Comparison of ENCODE assay signal across 24 cellular contexts in genomic region chr10:102759497-102760210, GRCh38. TPM values are rescaled to one million over a fixed set of nuclear protein-coding genes. Genes with fewer than 3 reads are reported as not detected.
DNase-seq lines count a peak whose midpoint lies in the region; ATAC-seq and TF ChIP-seq lines count a peak whose summit lies in the region.
"Had no signal": no experiment of that assay in that cellular context is flagged by ENCODE, and none has a peak within 500 bp of the region (broad histone marks: within the 10 kb centered on the region; RNA-seq: fewer than 3 reads in every experiment).

No MANE protein-coding gene starts in this region.

- no peak overlapping the region for H3K4me3 ChIP-seq in subcutaneous abdominal adipose tissue (ENCODE audit: low read depth in 1 of 5, low read length in 5 of 5)
- H3K4me3 ChIP-seq: BLaER1, mucosa of descending colon had no signal

- no peak for ATAC-seq in natural killer cell
- ATAC-seq in natural killer cell treated with Interleukin-12 subunit alpha and Interleukin-12 subunit beta and Interleukin-15 and Interleukin-18, amount 100 ng/mL, for 72 hours = no peak
- ATAC-seq: activated CD8-positive, alpha-beta T cell treated with anti-CD3 and anti-CD28 coated beads, Interleukin-2, amount 10 ng/mL, durations not matched to agents 7 days and 5 days; mucosa of descending colon had no signal

- no peak overlapping the region for H3K9ac ChIP-seq in subcutaneous abdominal adipose tissue (ENCODE audit: low read length in 5 of 5)
- H3K9ac ChIP-seq: BLaER1 had no signal

- no peak for DNase-seq in natural killer cell
- DNase-seq in natural killer cell treated with Interleukin-12 subunit alpha and Interleukin-12 subunit beta and Interleukin-15 and Interleukin-18, amount 100 ng/mL, for 72 hours (ENCODE audit: low spot score) = no peak
- no peak for DNase-seq in nephron progenitor cell
- DNase-seq in NCI-H1930 (lab: John Stamatoyannopoulos, UW) = no peak
- DNase-seq in SKM-1 (lab: John Stamatoyannopoulos, UW; ENCODE audit: unreplicated experiment) = no peak
- no peak for DNase-seq in iPS-NIHi7 (ENCODE audit: extremely low spot score)
- no peak for DNase-seq in stimulated activated CD4-positive, alpha-beta T cell treated with anti-CD3 and anti-CD28 coated beads, Interleukin-4, amount 100 ng/mL, for 24 hours
- DNase-seq: activated CD4-positive, CD25-positive, alpha-beta regulatory T cell treated with anti-CD3 and anti-CD28 coated beads, Interleukin-2, amount 50 U/mL, for 72 hours; activated CD8-positive, alpha-beta T cell treated with anti-CD3 and anti-CD28 coated beads, Interleukin-2, amount 10 ng/mL, durations not matched to agents 7 days and 5 days; activated naive CD4-positive, alpha-beta T cell; activated T-cell treated with anti-CD3 and anti-CD28 coated beads, Interleukin-2, amount 50 U/mL, for 1 hour; amniotic stem cell; caudate nucleus; DND-41; HFFc6; hippocampal formation; Karpas-422; mucosa of descending colon; NCI-H1048; NCI-H2029 treated with DMSO at 0.1 percent for 48 hours; NCI-H226; NCI-H774 had no signal

- H3K9me3 Mint-ChIP-seq in natural killer cell (peaks cover 0 to 3% of the 10 kb centered on the region in 2 donors), nephron progenitor cell (no peaks in the 10 kb centered on the region)
- H3K9me3 Mint-ChIP-seq in natural killer cell treated with Interleukin-12 subunit alpha and Interleukin-12 subunit beta and Interleukin-15 and Interleukin-18, amount 100 ng/mL, for 72 hours = no peaks in the 10 kb centered on the region
- H3K9me3 Mint-ChIP-seq: HFFc6 had no signal

- H3K36me3 Mint-ChIP-seq in natural killer cell (no peaks in the 10 kb centered on the region), nephron progenitor cell (ENCODE audit: low read depth) (peaks cover 5% of the 10 kb centered on the region)
- peaks cover 6% of the 10 kb centered on the region for H3K36me3 Mint-ChIP-seq in natural killer cell treated with Interleukin-12 subunit alpha and Interleukin-12 subunit beta and Interleukin-15 and Interleukin-18, amount 100 ng/mL, for 72 hours

- TF ChIP-seq CTCF in natural killer cell (IDR thresholded peaks at IDR 0.05) = no peak
- TF ChIP-seq CTCF in nephron progenitor cell (IDR thresholded peaks at IDR 0.05) = no peak

- peaks cover 46 to 47% of the 10 kb centered on the region in 2 donors for H3K4me1 Mint-ChIP-seq in natural killer cell
- H3K4me1 Mint-ChIP-seq in natural killer cell treated with Interleukin-12 subunit alpha and Interleukin-12 subunit beta and Interleukin-15 and Interleukin-18, amount 100 ng/mL, for 72 hours (ENCODE audit: low read depth in 2 of 2) = peaks cover 24 to 31% of the 10 kb centered on the region in 2 donors
- peaks cover 64% of the 10 kb centered on the region for H3K4me1 Mint-ChIP-seq in nephron progenitor cell

- peak overlapping the region; percentile 29 for H3K27ac ChIP-seq in subcutaneous abdominal adipose tissue (ENCODE audit: low read depth, low read length)
- H3K27ac ChIP-seq: BLaER1 had no signal

- peak overlapping the region; percentile 53 to 54 for H3K27ac Mint-ChIP-seq in natural killer cell
- H3K27ac Mint-ChIP-seq in natural killer cell treated with Interleukin-12 subunit alpha and Interleukin-12 subunit beta and Interleukin-15 and Interleukin-18, amount 100 ng/mL, for 72 hours = no peak overlapping the region
- peak overlapping the region; percentile 87 for H3K27ac Mint-ChIP-seq in nephron progenitor cell
- H3K27ac Mint-ChIP-seq: activated CD8-positive, alpha-beta T cell treated with anti-CD3 and anti-CD28 coated beads, Interleukin-2, amount 10 ng/mL, durations not matched to agents 7 days and 5 days; HFFc6 had no signal

- H3K9me3 ChIP-seq in subcutaneous abdominal adipose tissue (ENCODE audit: control insufficient read depth in 5 of 5, low read length in 5 of 5) = no peaks in the 10 kb centered on the region
- H3K9me3 ChIP-seq: mucosa of descending colon had no signal

- peaks cover 2 to 42% (median 27%) of the 10 kb centered on the region in 5 donors for H3K4me1 ChIP-seq in subcutaneous abdominal adipose tissue (ENCODE audit: control insufficient read depth in 5 of 5, insufficient read depth in 5 of 5, low read length in 5 of 5)

- peaks cover 0 to 7% (median 2%) of the 10 kb centered on the region in 5 donors for H3K36me3 ChIP-seq in subcutaneous abdominal adipose tissue (ENCODE audit: control insufficient read depth in 5 of 5, insufficient read depth in 5 of 5, low read length in 5 of 5)

- H3K27me3 Mint-ChIP-seq in natural killer cell (ENCODE audit: low read depth in 2 of 2) (no peaks in the 10 kb centered on the region), nephron progenitor cell (ENCODE audit: low read depth, poor library complexity) (peaks cover 5% of the 10 kb centered on the region)
- H3K27me3 Mint-ChIP-seq in natural killer cell treated with Interleukin-12 subunit alpha and Interleukin-12 subunit beta and Interleukin-15 and Interleukin-18, amount 100 ng/mL, for 72 hours = no peaks in the 10 kb centered on the region

- intact Hi-C loops in natural killer cell (cut with micrococcal nuclease) = no loop called here

- H3K27me3 ChIP-seq in subcutaneous abdominal adipose tissue (ENCODE audit: control insufficient read depth in 5 of 5, insufficient read depth in 4 of 5, low read length in 5 of 5) = no peaks in the 10 kb centered on the region
- H3K27me3 ChIP-seq: BLaER1 had no signal

- H3K4me3 Mint-ChIP-seq in natural killer cell (no peak overlapping the region), nephron progenitor cell (peak overlapping the region; percentile 23)
- no peak overlapping the region for H3K4me3 Mint-ChIP-seq in natural killer cell treated with Interleukin-12 subunit alpha and Interleukin-12 subunit beta and Interleukin-15 and Interleukin-18, amount 100 ng/mL, for 72 hours
- H3K4me3 Mint-ChIP-seq: activated CD8-positive, alpha-beta T cell treated with anti-CD3 and anti-CD28 coated beads, Interleukin-2, amount 10 ng/mL, durations not matched to agents 7 days and 5 days; HFFc6 had no signal

RNA-seq across cellular contexts. Expression of gene WBP1L, which starts 15.9 kb away (rescaled TPM):
- total RNA-seq in natural killer cell = 10 to 100 TPM; 34.6 to 48.4 (median 47.9) TPM
- total RNA-seq in natural killer cell treated with Interleukin-12 subunit alpha and Interleukin-12 subunit beta and Interleukin-15 and Interleukin-18, amount 100 ng/mL, for 72 hours = 10 to 100 TPM; 21.0 to 33.1 TPM

RNA-seq across cellular contexts. Expression of gene SFXN2, which starts 45.2 kb away (rescaled TPM):
- total RNA-seq in natural killer cell = 1 to 10 TPM; 4.8 to 8.0 (median 5.1) TPM
- 10 to 100 TPM; 13.2 to 39.6 TPM for total RNA-seq in natural killer cell treated with Interleukin-12 subunit alpha and Interleukin-12 subunit beta and Interleukin-15 and Interleukin-18, amount 100 ng/mL, for 72 hours

RNA-seq across cellular contexts. Expression of gene ARL3, which starts 45.5 kb away (rescaled TPM):
- 1 to 10 TPM; 1.4 to 1.7 (median 1.5) TPM for total RNA-seq in natural killer cell
- total RNA-seq in natural killer cell treated with Interleukin-12 subunit alpha and Interleukin-12 subunit beta and Interleukin-15 and Interleukin-18, amount 100 ng/mL, for 72 hours = 1 to 10 TPM; 3.0 to 4.5 TPM

Comparison
In these comparisons a context has a peak if more than half of its experiments do, and no peak if none do; other contexts are left out.
1. H3K27ac Mint-ChIP-seq: peak in natural killer cell (2 of 2) and nephron progenitor cell (single experiment); none in natural killer cell treated with Interleukin-12 subunit alpha and Interleukin-12 subunit beta and Interleukin-15 and Interleukin-18, amount 100 ng/mL, for 72 hours (0 of 2).